ENCODE assay signal across 18 cellular contexts in genomic region chr3:99502871-99503270, GRCh38.
DNase-seq lines count a peak whose midpoint lies in the region; ATAC-seq, FAIRE-seq and TF ChIP-seq lines count a peak whose summit lies in the region.
"Had no signal": no experiment of that assay in that cellular context is flagged by ENCODE, and none has a peak within 500 bp of the region (broad histone marks: within the 10 kb centered on the region; RNA-seq: fewer than 3 reads in every experiment).

No MANE protein-coding gene starts in this region.

- no peaks in the 10 kb centered on the region; the same call in 1 of the 2 replicates for H3K27me3 ChIP-seq in MG63
- no peaks in the 10 kb centered on the region for H3K27me3 ChIP-seq in GM12878 (replicated peaks in 1 of 2; ENCODE audit: control insufficient read depth in 2 of 2, insufficient read depth in 2 of 2, low read length in 1 of 2)
- no peaks in the 10 kb centered on the region for H3K27me3 ChIP-seq in skeletal muscle tissue (ENCODE audit: control insufficient read depth in 3 of 3, insufficient read depth in 3 of 3, low read length in 3 of 3)
- H3K27me3 ChIP-seq: BLaER1 had no signal

- CTCF ChIA-PET in GM12878 (lab: Yijun Ruan, JAX), result interaction anchor here (0.6 to 12.8 kb wide), 5 partner anchors 10 to 193 kb away, joined by 3 to 303 read pairs (median 4); no protein-coding TSS in a partner anchor

- WGBS in GM12878 (ENCODE audit: insufficient coverage, insufficient replicate concordance, low lambda C conversion rate, missing lambda C conversion rate), result 0% methylated on average over 1 of the region's 1 CpG

- no peak overlapping the region for H3K4me3 ChIP-seq in MG63
- H3K4me3 ChIP-seq in GM12878, result no peak overlapping the region
- H3K4me3 ChIP-seq in skeletal muscle tissue (ENCODE audit: low read length in 3 of 3), result no peak overlapping the region
- H3K4me3 ChIP-seq: BLaER1, K562, mucosa of descending colon had no signal

- H3K9me3 ChIP-seq in MG63, result no peaks in the 10 kb centered on the region
- no peaks in the 10 kb centered on the region for H3K9me3 ChIP-seq in GM12878 (replicated peaks; ENCODE audit: control insufficient read depth, insufficient read depth, low read length)
- H3K9me3 ChIP-seq in skeletal muscle tissue (ENCODE audit: control insufficient read depth in 3 of 3, low read length in 3 of 3), result no peaks in the 10 kb centered on the region
- H3K9me3 ChIP-seq: BLaER1, mucosa of descending colon had no signal

- H2AFZ ChIP-seq in GM12878 (ENCODE audit: control insufficient read depth, low read depth, low read length), result peak overlapping the region; percentile 20; the same call in 1 of the 2 replicates

- no peak for ATAC-seq in GM12878
- ATAC-seq: K562 had no signal

- FAIRE-seq in GM12878 (lab: Jason Lieb, UNC), result no peak
- FAIRE-seq: K562 had no signal

- no peak overlapping the region for H3K4me2 ChIP-seq in GM12878 (ENCODE audit: control insufficient read depth, insufficient read depth)
- H3K4me2 ChIP-seq: BLaER1 had no signal

- RAD21 ChIA-PET in GM12878 (lab: Charles Lee; ENCODE audit: unreplicated experiment), result interaction anchor here (1.1 to 2.4 kb wide), 7 partner anchors 10 to 93 kb away, joined by 3 to 10 read pairs (median 4); no protein-coding TSS in a partner anchor

- in situ Hi-C loops in GM12878 (cut with MboI), result no loop called here

- H4K20me1 ChIP-seq in GM12878 (ENCODE audit: control insufficient read depth, insufficient read depth), result no peaks in the 10 kb centered on the region
- H4K20me1 ChIP-seq: BLaER1 had no signal

- no peak for TF ChIP-seq RAD21 in GM12878 (IDR thresholded peaks at IDR 0.05; ENCODE audit: insufficient read depth, low read depth, low read length)

- H3K9ac ChIP-seq in GM12878 (ENCODE audit: control insufficient read depth, insufficient read depth, low read length), result no peak overlapping the region
- no peak overlapping the region for H3K9ac ChIP-seq in skeletal muscle tissue (ENCODE audit: low read depth in 1 of 3, low read length in 3 of 3)
- H3K9ac ChIP-seq: BLaER1 had no signal

- H3K79me2 ChIP-seq in GM12878 (ENCODE audit: control insufficient read depth, insufficient read depth, low read length), result no peaks in the 10 kb centered on the region

- DNase-seq in MG63, result peak; percentile 6
- DNase-seq in GM12878 (ENCODE audit: low read depth, low spot score), result no peak
- DNase-seq in iris pigment epithelial cell (ENCODE audit: low read depth), result peak; percentile 61
- DNase-seq in stimulated activated CD4-positive, alpha-beta T cell treated with anti-CD3 and anti-CD28 coated beads, Interleukin-12 subunit alpha, Interleukin-12 subunit beta, amount 100 ng/mL, for 4 hours, result no peak
- DNase-seq in DMS53 (lab: John Stamatoyannopoulos, UW), result no peak
- no peak for DNase-seq in COLO668 (lab: John Stamatoyannopoulos, UW; ENCODE audit: unreplicated experiment)
- DNase-seq: activated CD4-positive, alpha-beta T cell treated with anti-CD3 and anti-CD28 coated beads for 48 hours; anterior cingulate cortex; GOT3; NCI-H1092; NCI-H2107; NCI-H526 treated with DMSO at 0.1 percent for 48 hours; nucleus accumbens; stimulated activated CD4-positive, alpha-beta T cell treated with anti-CD3 and anti-CD28 coated beads, Interleukin-4, amount 100 ng/mL, for 4 hours had no signal

- H3K36me3 ChIP-seq in MG63 (no peaks in the 10 kb centered on the region), GM12878 (ENCODE audit: control insufficient read depth in 2 of 2, insufficient read depth in 2 of 2, low read length in 1 of 2) (no peaks in the 10 kb centered on the region), skeletal muscle tissue (ENCODE audit: control insufficient read depth in 3 of 3, insufficient read depth in 3 of 3, low read length in 3 of 3) (no peaks in the 10 kb centered on the region)
- H3K36me3 ChIP-seq: BLaER1 had no signal

- H3K4me1 ChIP-seq in GM12878 (ENCODE audit: control insufficient read depth, insufficient read depth, low read length) (peaks cover 6% of the 10 kb centered on the region; the same call in 1 of the 2 replicates), skeletal muscle tissue (ENCODE audit: control insufficient read depth in 3 of 3, insufficient read depth in 3 of 3, low read length in 3 of 3) (peaks cover 5 to 6% (median 6%) of the 10 kb centered on the region in 3 donors)

- H3K27ac ChIP-seq in GM12878 (ENCODE audit: control insufficient read depth, insufficient read depth) (no peak overlapping the region), skeletal muscle tissue (ENCODE audit: low read depth, low read length) (peak overlapping the region; percentile 20)
- H3K27ac ChIP-seq: BLaER1 had no signal

- POLR2A ChIA-PET in GM12878 (lab: Charles Lee), result interaction anchor here (1.4 kb wide), 1 partner anchor 315 kb away, joined by 3 read pairs; the partner anchor contains the start of gene CMSS1

- intact Hi-C loops in GM12878 (cut with micrococcal nuclease; ENCODE audit: unreplicated experiment), result loop anchor here (10.0 kb wide), 1 partner anchor 678 kb away; no protein-coding TSS in a partner anchor

- TF ChIP-seq EP300 in GM12878 (IDR thresholded peaks at IDR 0.05; ENCODE audit: borderline replicate concordance in 1 of 2, control insufficient read depth in 1 of 2, low read depth in 2 of 2, low read length in 2 of 2), result no peak

- TF ChIP-seq CTCF in GM12878 (IDR thresholded peaks at IDR 0.05 in 2 of 3, conservative IDR thresholded peaks at IDR 0.05 in 1 of 3; ENCODE audit: control insufficient read depth in 2 of 3, extremely low read depth in 1 of 3, insufficient read depth in 1 of 3, low read depth in 3 of 3, low read length in 3 of 3), result no peak

- no peak for TF ChIP-seq POLR2A in GM12878 (IDR thresholded peaks at IDR 0.05; ENCODE audit: low read depth, low read length)

- SMC1A ChIA-PET in GM12878 (lab: Charles Lee; ENCODE audit: uncharacterized antibody, unreplicated experiment), result interaction anchor here (0.6 to 14.1 kb wide), 11 partner anchors 11 to 150 kb away, joined by 3 to 270 read pairs (median 3); no protein-coding TSS in a partner anchor

- BruUV-seq in GM12878 (replicated peaks; lab: Mats Ljungman, UMichigan), result no TSS peak

TF ChIP-seq in GM12878, 131 proteins besides CTCF, POLR2A, EP300 and RAD21:
- no peak for TF ChIP-seq ZSCAN29 (IDR thresholded peaks at IDR 0.05)
- no peak for TF ChIP-seq E4F1 (IDR thresholded peaks at IDR 0.05; ENCODE audit: borderline replicate concordance, partially characterized antibody)
- TF ChIP-seq USF1 (IDR thresholded peaks at IDR 0.05; ENCODE audit: borderline replicate concordance, extremely low read length, insufficient read depth, low read depth, low read length), result no peak
TF ChIP-seq in GM12878: peak in this region for 0.

Comparison
In these comparisons a context has a peak if more than half of its experiments do, and no peak if none do; other contexts are left out.
1. DNase-seq: peak in MG63 (single experiment) and iris pigment epithelial cell (single experiment); none in GM12878 (single experiment), stimulated activated CD4-positive, alpha-beta T cell treated with anti-CD3 and anti-CD28 coated beads, Interleukin-12 subunit alpha, Interleukin-12 subunit beta, amount 100 ng/mL, for 4 hours (single experiment), DMS53 (single experiment) and COLO668 (single experiment).